In the genomic region with DNA sequence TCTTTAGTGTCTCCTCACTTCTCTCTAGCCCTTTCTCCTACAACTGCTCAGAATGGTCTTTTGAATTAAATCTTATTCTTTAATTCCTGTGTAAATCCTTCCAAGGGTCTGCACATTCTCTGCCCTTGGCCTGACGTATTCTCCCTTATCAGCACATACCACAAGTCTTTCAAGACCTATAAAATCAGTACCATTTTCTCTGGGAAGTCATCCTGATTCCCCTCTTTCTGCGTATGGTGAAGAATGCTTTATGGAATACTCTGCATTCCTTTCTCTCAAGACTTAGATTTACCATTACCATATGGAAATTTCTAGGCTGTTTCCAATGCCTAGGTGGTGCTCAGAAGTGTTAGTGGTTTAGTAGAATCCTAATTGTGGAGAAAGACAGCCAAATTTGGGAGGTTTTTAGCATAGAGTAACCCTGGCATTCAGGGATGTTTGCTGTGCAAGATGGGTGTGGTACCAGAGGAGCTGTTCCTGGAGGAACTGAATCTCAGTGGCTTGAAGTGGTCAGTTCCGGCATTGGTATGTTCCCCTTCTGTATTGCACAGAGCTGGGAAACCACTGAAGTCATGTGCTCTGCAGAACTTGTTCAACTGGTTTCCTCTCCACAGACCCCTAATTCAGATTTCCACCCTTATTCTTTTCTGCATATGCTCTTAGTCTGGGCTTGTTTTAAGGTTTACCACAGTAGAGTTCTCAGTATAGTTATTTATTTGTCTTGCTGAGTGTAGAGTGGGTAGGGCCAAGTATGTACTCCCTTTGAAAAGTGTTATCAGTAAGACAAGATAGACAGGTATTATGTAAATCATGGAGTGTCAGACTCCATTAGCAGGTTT, we compare ENCODE assay signal across 8 cellular contexts. TPM values are rescaled to one million over a fixed set of nuclear protein-coding genes. Genes with fewer than 3 reads are reported as not detected.
DNase-seq lines count a peak whose midpoint lies in the region; ATAC-seq and TF ChIP-seq lines count a peak whose summit lies in the region.

No MANE protein-coding gene starts in this region.

- peak overlapping the region; percentile 51 for H3K4me3 Mint-ChIP-seq in mesothelial cell of epicardium

- in situ Hi-C loops in G401 (cut with HindIII; ENCODE audit: low sequenced_read_pairs), result no loop called here

- no peaks in the 10 kb centered on the region for H3K27me3 Mint-ChIP-seq in mesothelial cell of epicardium (ENCODE audit: low read depth)

- H3K4me3 ChIP-seq in choroid plexus epithelial cell (ENCODE audit: low read depth, low read length), result no peak overlapping the region

- ATAC-seq in activated naive CD4-positive, alpha-beta T cell treated with anti-CD3 and anti-CD28 coated beads, Interleukin-2, amount 50 U/mL, for 72 hours, result peak; percentile 67 to 77
- peak; percentile 84 for ATAC-seq in HG02938 (IDR thresholded peaks at IDR 0.05; ENCODE audit: unreplicated experiment)

- H3K36me3 Mint-ChIP-seq in activated naive CD4-positive, alpha-beta T cell treated with anti-CD3 and anti-CD28 coated beads, Interleukin-2, amount 50 U/mL, for 72 hours, result peaks cover 13 to 54% of the 10 kb centered on the region in 2 donors
- H3K36me3 Mint-ChIP-seq in mesothelial cell of epicardium, result peaks cover 19% of the 10 kb centered on the region

- H3K9me3 Mint-ChIP-seq in activated naive CD4-positive, alpha-beta T cell treated with anti-CD3 and anti-CD28 coated beads, Interleukin-2, amount 50 U/mL, for 72 hours, result peaks cover 4 to 8% of the 10 kb centered on the region in 2 donors
- H3K9me3 Mint-ChIP-seq in mesothelial cell of epicardium, result peaks cover 10% of the 10 kb centered on the region

- peaks cover 55% of the 10 kb centered on the region for H3K4me1 Mint-ChIP-seq in mesothelial cell of epicardium

- DNase-seq in activated naive CD4-positive, alpha-beta T cell treated with anti-CD3 and anti-CD28 coated beads, Interleukin-2, amount 50 U/mL, for 72 hours (ENCODE audit: low spot score in 2 of 2), result no peak
- DNase-seq in activated naive CD4-positive, alpha-beta T cell (lab: John Stamatoyannopoulos, UW), result no peak
- peak; percentile 89 to 96 for DNase-seq in NCI-H526 (lab: John Stamatoyannopoulos, UW)
- DNase-seq in choroid plexus epithelial cell (ENCODE audit: low read depth), result peak; percentile 80
- peak in 1 of 2 experiments; percentile 50 for DNase-seq in mesothelial cell of epicardium (ENCODE audit: low spot score in 2 of 2, unreplicated experiment in 2 of 2)
- no peak for DNase-seq in stimulated activated CD4-positive, alpha-beta T cell treated with anti-CD3 and anti-CD28 coated beads, Interleukin-4, amount 100 ng/mL, for 4 hours
- DNase-seq in G401 (ENCODE audit: low spot score), result no peak

- TF ChIP-seq CTCF in choroid plexus epithelial cell (conservative IDR thresholded peaks at IDR 0.05; ENCODE audit: low read depth, low read length), result no peak
- TF ChIP-seq CTCF in mesothelial cell of epicardium (IDR thresholded peaks at IDR 0.05; ENCODE audit: unreplicated experiment), result no peak

- peak overlapping the region; percentile 38 to 89 for H3K27ac Mint-ChIP-seq in activated naive CD4-positive, alpha-beta T cell treated with anti-CD3 and anti-CD28 coated beads, Interleukin-2, amount 50 U/mL, for 72 hours
- H3K27ac Mint-ChIP-seq in mesothelial cell of epicardium, result peak overlapping the region; percentile 98

RNA-seq across cellular contexts. Expression of a gene that starts 24.5 kb away (rescaled TPM):
- total RNA-seq in activated naive CD4-positive, alpha-beta T cell treated with anti-CD3 and anti-CD28 coated beads, Interleukin-2, amount 50 U/mL, for 72 hours, result 100 to 1,000 TPM; 185 to 192 TPM
- 104 to 110 TPM (median 105 TPM) in 3 replicates for total RNA-seq in mesothelial cell of epicardium
- 52.7 and 55.2 TPM in 2 replicates for total RNA-seq in G401 (2014; rRNA removed; shearing (Covaris generic))

Comparison
In these comparisons a context has a peak if more than half of its experiments do, and no peak if none do; other contexts are left out.
1. DNase-seq: peak in NCI-H526 (2 of 2) and choroid plexus epithelial cell (single experiment); none in activated naive CD4-positive, alpha-beta T cell treated with anti-CD3 and anti-CD28 coated beads, Interleukin-2, amount 50 U/mL, for 72 hours (0 of 2), activated naive CD4-positive, alpha-beta T cell (0 of 4), stimulated activated CD4-positive, alpha-beta T cell treated with anti-CD3 and anti-CD28 coated beads, Interleukin-4, amount 100 ng/mL, for 4 hours (0 of 2) and G401 (single experiment).